Comparison of ENCODE assay signal across 14 cellular contexts in genomic region chr13:79741006-79741405, GRCh38.
DNase-seq lines count a peak whose midpoint lies in the region; ATAC-seq and TF ChIP-seq lines count a peak whose summit lies in the region.
"Had no signal": no experiment of that assay in that cellular context is flagged by ENCODE, and none has a peak within 500 bp of the region (broad histone marks: within the 10 kb centered on the region; RNA-seq: fewer than 3 reads in every experiment).

No MANE protein-coding gene starts in this region.

- H3F3A ChIP-seq in GM23248 (ENCODE audit: insufficient read depth): no peaks in the 10 kb centered on the region

- H3K9me3 Mint-ChIP-seq in brain: peaks cover 0 to 3% (median 0%) of the 10 kb centered on the region in 5 experiments
- no peaks in the 10 kb centered on the region for H3K9me3 Mint-ChIP-seq in progenitor cell of endocrine pancreas (ENCODE audit: low read depth)
- H3K9me3 Mint-ChIP-seq: stimulated activated naive CD8-positive, alpha-beta T cell treated with anti-CD3 and anti-CD28 coated beads, Interleukin-15, Interleukin-2, amounts not matched to agents 100 ng/mL and 50 ng/mL, for 24 hours had no signal

- H3K9me3 ChIP-seq in GM23248 (ENCODE audit: low read depth): no peaks in the 10 kb centered on the region
- H3K9me3 ChIP-seq in ascending aorta: no peaks in the 10 kb centered on the region

- no peak overlapping the region; the same call in 1 of the 2 replicates for H3K4me3 ChIP-seq in GM23248
- H3K4me3 ChIP-seq in ascending aorta: no peak overlapping the region

- peak overlapping the region; percentile 63 for H2AFZ ChIP-seq in GM23248

- no peaks in the 10 kb centered on the region for H4K20me1 ChIP-seq in GM23248 (ENCODE audit: insufficient read depth)

- H3K9ac ChIP-seq in GM23248: no peak overlapping the region

- H3K27ac ChIP-seq in GM23248 (no peak overlapping the region), ascending aorta (no peak overlapping the region)
- H3K27ac ChIP-seq: RWPE1 had no signal

- H3K4me2 ChIP-seq in GM23248 (ENCODE audit: unreplicated experiment): peak overlapping the region; percentile 55

- H3K36me3 ChIP-seq in GM23248 (ENCODE audit: low read depth) (no peaks in the 10 kb centered on the region), ascending aorta (no peaks in the 10 kb centered on the region)

- no peaks in the 10 kb centered on the region for H3K9me2 ChIP-seq in GM23248 (ENCODE audit: insufficient read depth)

- no peak for TF ChIP-seq CTCF in brain (conservative IDR thresholded peaks at IDR 0.05)
- TF ChIP-seq CTCF in progenitor cell of endocrine pancreas (IDR thresholded peaks at IDR 0.05; ENCODE audit: unreplicated experiment): no peak
- no peak for TF ChIP-seq CTCF in ascending aorta (IDR thresholded peaks at IDR 0.05)

- ATAC-seq in GM18498 (IDR thresholded peaks at IDR 0.05; ENCODE audit: unreplicated experiment) (no peak), HG02870 (IDR thresholded peaks at IDR 0.05; ENCODE audit: unreplicated experiment) (no peak), HG03354 (IDR thresholded peaks at IDR 0.05; ENCODE audit: poor library complexity, severe bottlenecking, unreplicated experiment) (no peak)
- ATAC-seq: activated CD8-positive, alpha-beta memory T cell treated with anti-CD3 and anti-CD28 coated beads, Interleukin-2, amount 10 ng/mL, durations not matched to agents 7 days and 5 days had no signal

- WGBS in GM23248 (ENCODE audit: low coverage in 1 of 2, low lambda C conversion rate in 2 of 2, missing lambda C conversion rate in 2 of 2), 2 experiments: 20 to 23% methylated on average over 5 of the region's 5 CpGs

- H3K36me3 Mint-ChIP-seq in brain (no peaks in the 10 kb centered on the region), progenitor cell of endocrine pancreas (ENCODE audit: insufficient read depth) (no peaks in the 10 kb centered on the region)
- H3K36me3 Mint-ChIP-seq: activated CD8-positive, alpha-beta memory T cell treated with anti-CD3 and anti-CD28 coated beads, Interleukin-2, amount 10 ng/mL, durations not matched to agents 7 days and 5 days; activated naive CD8-positive, alpha-beta T cell; CD4-positive, CD25-positive, alpha-beta regulatory T cell had no signal

- in situ Hi-C loops in GM23248 (cut with MboI): no loop called here

- intact Hi-C loops in ascending aorta (cut with DNase I): no loop called here

- H3K27me3 ChIP-seq in GM23248 (replicated peaks; ENCODE audit: insufficient read depth) (no peaks in the 10 kb centered on the region), ascending aorta (no peaks in the 10 kb centered on the region)

- no peaks in the 10 kb centered on the region for H3K79me2 ChIP-seq in GM23248 (ENCODE audit: insufficient read depth)

- H3K4me1 Mint-ChIP-seq in brain (peaks cover 10% of the 10 kb centered on the region), progenitor cell of endocrine pancreas (ENCODE audit: low read depth) (peaks cover 12% of the 10 kb centered on the region)
- H3K4me1 Mint-ChIP-seq: activated CD8-positive, alpha-beta memory T cell treated with anti-CD3 and anti-CD28 coated beads, Interleukin-2, amount 10 ng/mL, durations not matched to agents 7 days and 5 days; CD4-positive, CD25-positive, alpha-beta regulatory T cell had no signal

- H3K4me1 ChIP-seq in GM23248 (ENCODE audit: insufficient read depth) (no peaks in the 10 kb centered on the region; the same call in 1 of the 2 replicates), ascending aorta (no peaks in the 10 kb centered on the region)

- H3K27ac Mint-ChIP-seq in brain: peak overlapping the region in 4 of 5 experiments; percentile 9 to 63 (median 49)
- peak overlapping the region; percentile 15 for H3K27ac Mint-ChIP-seq in progenitor cell of endocrine pancreas
- H3K27ac Mint-ChIP-seq: activated CD8-positive, alpha-beta memory T cell treated with anti-CD3 and anti-CD28 coated beads, Interleukin-2, amount 10 ng/mL, durations not matched to agents 7 days and 5 days; activated naive CD8-positive, alpha-beta T cell; stimulated activated naive CD8-positive, alpha-beta T cell treated with anti-CD3 and anti-CD28 coated beads, Interleukin-15, Interleukin-2, amounts not matched to agents 100 ng/mL and 50 ng/mL, for 24 hours had no signal

- H3K4me3 Mint-ChIP-seq in brain (peak overlapping the region in 2 of 5 experiments; percentile 4 to 5), progenitor cell of endocrine pancreas (ENCODE audit: low read depth) (no peak overlapping the region)
- H3K4me3 Mint-ChIP-seq: activated CD8-positive, alpha-beta memory T cell treated with anti-CD3 and anti-CD28 coated beads, Interleukin-2, amount 10 ng/mL, durations not matched to agents 7 days and 5 days; activated naive CD8-positive, alpha-beta T cell; CD4-positive, CD25-positive, alpha-beta regulatory T cell; stimulated activated naive CD8-positive, alpha-beta T cell treated with anti-CD3 and anti-CD28 coated beads, Interleukin-15, Interleukin-2, amounts not matched to agents 100 ng/mL and 50 ng/mL, for 24 hours had no signal

- DNase-seq in GM23248 (peak; percentile 57), iPS-NIHi7 (ENCODE audit: extremely low spot score) (peak; percentile 18), progenitor cell of endocrine pancreas (ENCODE audit: low spot score, unreplicated experiment) (no peak), ascending aorta (ENCODE audit: low spot score in 2 of 2) (no peak)
- DNase-seq: activated CD8-positive, alpha-beta memory T cell treated with anti-CD3 and anti-CD28 coated beads, Interleukin-2, amount 10 ng/mL, durations not matched to agents 7 days and 5 days; CD4-positive, CD25-positive, alpha-beta regulatory T cell; stimulated activated CD4-positive, alpha-beta T cell treated with anti-CD3 and anti-CD28 coated beads, Interleukin-4, amount 100 ng/mL, for 4 hours had no signal

- peaks cover 3% of the 10 kb centered on the region for H3K27me3 Mint-ChIP-seq in brain
- H3K27me3 Mint-ChIP-seq in progenitor cell of endocrine pancreas: peaks cover 9% of the 10 kb centered on the region
- H3K27me3 Mint-ChIP-seq: activated CD8-positive, alpha-beta memory T cell treated with anti-CD3 and anti-CD28 coated beads, Interleukin-2, amount 10 ng/mL, durations not matched to agents 7 days and 5 days; activated naive CD8-positive, alpha-beta T cell; CD4-positive, CD25-positive, alpha-beta regulatory T cell; stimulated activated naive CD8-positive, alpha-beta T cell treated with anti-CD3 and anti-CD28 coated beads, Interleukin-15, Interleukin-2, amounts not matched to agents 100 ng/mL and 50 ng/mL, for 24 hours had no signal

Comparison
In these comparisons a context has a peak if more than half of its experiments do, and no peak if none do; other contexts are left out.
1. DNase-seq: peak in GM23248 (single experiment) and iPS-NIHi7 (single experiment); none in progenitor cell of endocrine pancreas (single experiment) and ascending aorta (0 of 2).